ENCODE assay signal across 26 cellular contexts in genomic region chr13:20877902-20878301, GRCh38.
"Had no signal": no experiment of that assay in that cellular context is flagged by ENCODE, and none has a peak within 500 bp of the region (broad histone marks: within the 10 kb centered on the region; RNA-seq: fewer than 3 reads in every experiment).

No MANE protein-coding gene starts in this region.

- DNase-seq: activated CD4-positive, alpha-beta memory T cell treated with anti-CD3 and anti-CD28 coated beads, Interleukin-2, amount 10 ng/mL, durations not matched to agents 7 days and 5 days; activated CD4-positive, alpha-beta T cell treated with anti-CD3 and anti-CD28 coated beads, Interleukin-2, amount 10 ng/mL, durations not matched to agents 24 days and 14 days; activated CD4-positive, CD25-positive, alpha-beta regulatory T cell treated with anti-CD3 and anti-CD28 coated beads, Interleukin-2, amount 50 U/mL, for 72 hours; activated CD8-positive, alpha-beta memory T cell treated with anti-CD3 and anti-CD28 coated beads, Interleukin-2, amount 50 U/mL, for 48 hours; activated gamma-delta T cell treated with Interleukin-2 at 50 U/mL for 16 hours; activated naive CD8-positive, alpha-beta T cell treated with anti-CD3 and anti-CD28 coated beads, Interleukin-2, amount 50 U/mL, for 24 hours; activated T-cell treated with anti-CD3 and anti-CD28 coated beads, Interleukin-2, amount 50 U/mL, for 24 hours; amygdala; dermis blood vessel endothelial cell; effector CD8-positive, alpha-beta T cell; islet precursor cell; left cardiac atrium; mammary epithelial cell; naive thymus-derived CD4-positive, alpha-beta T cell; ovary; retina; stimulated activated CD4-positive, alpha-beta T cell treated with anti-CD3 and anti-CD28 coated beads, Interleukin-12 subunit alpha, Interleukin-12 subunit beta, amount 100 ng/mL, for 4 hours; stimulated activated CD4-positive, alpha-beta T cell treated with anti-CD3 and anti-CD28 coated beads, Interleukin-4, amount 100 ng/mL, for 1 hour; stimulated activated naive CD8-positive, alpha-beta T cell treated with anti-CD3 and anti-CD28 coated beads, Interleukin-15, amount 100 ng/mL, for 72 hours; substantia nigra; T-helper 17 cell had no signal

- ATAC-seq: activated naive CD8-positive, alpha-beta T cell treated with anti-CD3 and anti-CD28 coated beads, Interleukin-2, amount 50 U/mL, for 24 hours; gastroesophageal sphincter; left cardiac atrium; naive thymus-derived CD4-positive, alpha-beta T cell; sciatic nerve; stimulated activated naive CD8-positive, alpha-beta T cell treated with anti-CD3 and anti-CD28 coated beads, Interleukin-15, amount 100 ng/mL, for 72 hours; T-helper 17 cell had no signal

- H3K4me1 ChIP-seq: breast epithelium had no signal

- H3K9me3 ChIP-seq: breast epithelium, gastroesophageal sphincter, ovary had no signal

- H3K27me3 ChIP-seq: breast epithelium, gastroesophageal sphincter, hepatocyte, ovary had no signal

- H3K4me2 ChIP-seq: hepatocyte had no signal

- H3K27ac ChIP-seq: breast epithelium, gastroesophageal sphincter, hepatocyte, ovary, skin epidermis had no signal

- H3K36me3 ChIP-seq: breast epithelium, gastroesophageal sphincter, ovary had no signal

- H2AFZ ChIP-seq: hepatocyte had no signal

- H3K4me3 ChIP-seq: breast epithelium, gastroesophageal sphincter, hepatocyte, ovary, skin epidermis had no signal
